Comparison of ENCODE assay signal across 23 cellular contexts in the genomic region with DNA sequence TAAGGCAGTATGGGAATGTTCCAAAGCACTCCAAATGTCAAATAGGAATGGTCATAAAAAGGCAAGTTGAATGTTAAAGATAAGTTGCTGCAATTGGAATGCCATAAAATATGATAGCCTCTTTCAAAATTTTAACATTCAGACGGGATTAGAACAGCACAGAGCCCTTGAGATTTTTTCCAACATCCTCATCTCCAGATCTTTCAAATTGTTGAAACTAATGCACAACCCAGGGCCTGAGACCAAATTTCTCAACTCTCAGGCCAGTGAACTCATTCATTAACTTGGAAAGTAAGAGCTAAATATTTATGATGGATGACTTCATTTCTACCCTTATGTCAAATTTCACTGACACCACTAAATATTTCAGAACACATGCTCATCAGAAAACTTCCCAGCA.
"Had no signal": no experiment of that assay in that cellular context is flagged by ENCODE, and none has a peak within 500 bp of the region (broad histone marks: within the 10 kb centered on the region; RNA-seq: fewer than 3 reads in every experiment).

No MANE protein-coding gene starts in this region.

- H3K27ac Mint-ChIP-seq: IgD-negative memory B cell had no signal

- H3K4me3 Mint-ChIP-seq: IgD-negative memory B cell had no signal

- H3K4me3 ChIP-seq: K562, SJSA1, SK-N-MC had no signal

- ATAC-seq: K562 had no signal

- DNase-seq: Kasumi-1, NCI-H1092, NCI-H1105 treated with DMSO at 0.1 percent for 48 hours, NCI-H1417 treated with DMSO at 0.1 percent for 48 hours, NCI-H146, NCI-H1694 treated with DMSO at 0.1 percent for 48 hours, NCI-H1930, NCI-H2081, NCI-H2171, NCI-H226, NCI-H446, NCI-H510A, NCI-H524 treated with DMSO at 0.1 percent for 48 hours, NCI-H69, NCI-H774, Right ventricle myocardium superior, RPMI8226, SIG-M5 had no signal

- FAIRE-seq: K562, RCC 7860 had no signal

- H3K4me1 Mint-ChIP-seq: IgD-negative memory B cell had no signal

- H3K36me3 Mint-ChIP-seq: IgD-negative memory B cell had no signal
